ENCODE assay signal across 8 cellular contexts in the genomic region with DNA sequence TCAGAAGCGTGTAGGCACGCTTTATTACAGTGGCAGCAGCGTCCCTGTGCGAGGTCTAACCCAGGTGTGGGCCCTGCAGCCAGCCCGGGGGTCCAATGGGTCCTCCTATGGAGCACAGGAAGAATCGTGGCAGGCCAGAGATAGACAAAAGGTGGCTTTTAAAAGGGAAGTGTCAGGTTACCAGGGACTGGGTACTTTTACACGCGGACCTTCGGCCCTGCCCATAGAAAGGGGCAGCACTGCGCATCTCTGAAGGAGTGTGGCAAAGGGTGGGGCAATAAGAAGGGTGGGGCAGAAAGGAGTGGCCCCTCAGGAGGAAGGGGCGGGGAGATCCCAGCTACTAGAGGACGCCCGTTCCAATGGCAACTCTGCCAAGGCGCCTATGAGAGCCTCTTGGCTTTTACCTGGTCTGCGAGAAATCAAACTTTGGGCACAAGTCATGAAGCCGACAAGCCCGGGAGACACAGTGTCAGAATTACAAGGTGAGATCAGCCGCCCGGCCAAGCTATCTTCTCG.
DNase-seq lines count a peak whose midpoint lies in the region; ATAC-seq and TF ChIP-seq lines count a peak whose summit lies in the region.

No MANE protein-coding gene starts in this region.

- DNase-seq in NCI-H1694 (lab: John Stamatoyannopoulos, UW) (peak; percentile 84), T-helper 22 cell (ENCODE audit: low read depth) (peak; percentile 66), breast epithelium (ENCODE audit: low spot score in 2 of 2) (peak; percentile 62 to 87), islet precursor cell (peak; percentile 95)
- peak; percentile 78 for DNase-seq in stimulated activated CD4-positive, alpha-beta T cell treated with anti-CD3 and anti-CD28 coated beads, Interleukin-1b, Interleukin-23, amount 100 ng/mL, for 48 hours

- ATAC-seq in GM18505 (IDR thresholded peaks at IDR 0.05; ENCODE audit: unreplicated experiment) (peak; percentile 68), HG02943 (IDR thresholded peaks at IDR 0.05; ENCODE audit: low read depth, unreplicated experiment) (peak; percentile 68)

- TF ChIP-seq POLR2A in GM18505 (IDR thresholded peaks at IDR 0.05; ENCODE audit: borderline replicate concordance, extremely low read depth, insufficient read depth, insufficient read length) = no peak
- TF ChIP-seq POLR2A in breast epithelium (IDR thresholded peaks at IDR 0.05) = no peak

- peak overlapping the region; percentile 91 for H3K27ac ChIP-seq in 22Rv1
- H3K27ac ChIP-seq in breast epithelium = peak overlapping the region; percentile 90 to 93

- intact Hi-C loops in breast epithelium (cut with DNase I; ENCODE audit: low total_unique reads) = no loop called here

- no peak for TF ChIP-seq CTCF in 22Rv1 (IDR thresholded peaks at IDR 0.05)
- TF ChIP-seq CTCF in breast epithelium (IDR thresholded peaks at IDR 0.05) = no peak

- peaks cover 0 to 14% of the 10 kb centered on the region in 2 donors for H3K4me1 ChIP-seq in breast epithelium

- H3K36me3 ChIP-seq in breast epithelium = no peaks in the 10 kb centered on the region

- no peaks in the 10 kb centered on the region for H3K9me3 ChIP-seq in breast epithelium

- no peaks in the 10 kb centered on the region for H3K27me3 ChIP-seq in breast epithelium

- H3K4me3 ChIP-seq in breast epithelium = peak overlapping the region; percentile 75 to 82 (median 80)

Comparison
In these comparisons a context has a peak if more than half of its experiments do, and no peak if none do; other contexts are left out.
1. Peak in every context shown above with its lines: DNase-seq, ATAC-seq, H3K4me3 ChIP-seq and H3K27ac ChIP-seq.